In genomic region chr15:90460142-90460824, GRCh38 we compare ENCODE assay signal across 23 cellular contexts.
A peak's percentile ranks its signal among the peaks of the same experiment; 100 is the strongest.
DNase-seq lines count a peak whose midpoint lies in the region; ATAC-seq and TF ChIP-seq lines count a peak whose summit lies in the region.
"Had no signal": no experiment of that assay in that cellular context is flagged by ENCODE, and none has a peak within 500 bp of the region (broad histone marks: within the 10 kb centered on the region; RNA-seq: fewer than 3 reads in every experiment).

No MANE protein-coding gene starts in this region.

- H3K27ac Mint-ChIP-seq in CD8-positive, alpha-beta memory T cell: peak overlapping the region in 4 of 8 donors; percentile 52 to 81 (median 53)
- H3K27ac Mint-ChIP-seq in activated T-helper 17 cell treated with anti-CD3 and anti-CD28 coated beads, Interleukin-2, amount 50 U/mL, for 72 hours: peak overlapping the region; percentile 72
- H3K27ac Mint-ChIP-seq: activated CD4-positive, alpha-beta memory T cell treated with anti-CD3 and anti-CD28 coated beads, Interleukin-2, amount 10 ng/mL, durations not matched to agents 7 days and 5 days; activated naive CD8-positive, alpha-beta T cell treated with anti-CD3 and anti-CD28 coated beads for 36 hours; CD8-positive, alpha-beta T cell had no signal

- ATAC-seq in activated T-helper 17 cell treated with anti-CD3 and anti-CD28 coated beads, Interleukin-2, amount 50 U/mL, for 72 hours (replicated peaks): no peak
- no peak for ATAC-seq in gastrocnemius medialis
- ATAC-seq in GM21576 (IDR thresholded peaks at IDR 0.05; ENCODE audit: unreplicated experiment): no peak
- ATAC-seq: CD8-positive, alpha-beta T cell; HCT116; WTC11 had no signal

- WGBS in esophagus squamous epithelium, 2 donors: 83% methylated on average over 6 of the region's 6 CpGs

- peak overlapping the region; percentile 4 for H3K27ac ChIP-seq in CD8-positive, alpha-beta memory T cell (ENCODE audit: low read depth, low read length)
- H3K27ac ChIP-seq in esophagus squamous epithelium (peak overlapping the region in 3 of 4 donors; percentile 24 to 60 (median 55)), gastrocnemius medialis (peak overlapping the region; percentile 50 to 89 (median 86)), RWPE1 (no peak overlapping the region)
- H3K27ac ChIP-seq: parathyroid adenoma had no signal

- no peaks in the 10 kb centered on the region for H3K27me3 ChIP-seq in CD8-positive, alpha-beta memory T cell (ENCODE audit: insufficient read depth, low read length, poor library complexity, severe bottlenecking)
- H3K27me3 ChIP-seq in esophagus squamous epithelium: no peaks in the 10 kb centered on the region
- no peaks in the 10 kb centered on the region for H3K27me3 ChIP-seq in gastrocnemius medialis
- H3K27me3 ChIP-seq: MG63 had no signal

- no peak overlapping the region for H3K4me3 ChIP-seq in CD8-positive, alpha-beta memory T cell (ENCODE audit: low read length)
- H3K4me3 ChIP-seq in esophagus squamous epithelium (no peak overlapping the region), gastrocnemius medialis (no peak overlapping the region)
- H3K4me3 ChIP-seq: MG63, skin epidermis had no signal

- no peaks in the 10 kb centered on the region for H3K4me1 ChIP-seq in CD8-positive, alpha-beta memory T cell (ENCODE audit: insufficient read depth, low read length)
- H3K4me1 ChIP-seq in esophagus squamous epithelium: peaks cover 0 to 49% (median 9%) of the 10 kb centered on the region in 3 donors
- peaks cover 59 to 64% of the 10 kb centered on the region in 2 donors for H3K4me1 ChIP-seq in gastrocnemius medialis
- H3K4me1 ChIP-seq: parathyroid adenoma had no signal

- in situ Hi-C loops in gastrocnemius medialis (cut with MboI; ENCODE audit: low sequenced_read_pairs in 4 of 4): no loop called here

- CTCF ChIA-PET in CD8-positive, alpha-beta memory T cell (lab: Charles Lee): interaction anchor here (0.6 to 1.3 kb wide), 4 partner anchors 82 to 98 kb away, joined by 3 read pairs; no protein-coding TSS in a partner anchor
- CTCF ChIA-PET in RWPE1 (lab: Yijun Ruan, JAX): interaction anchor here (0.7 to 1.5 kb wide), 4 partner anchors 9 to 1156 kb away, joined by 3 to 8 read pairs (median 3); no protein-coding TSS in a partner anchor

- H3K9me3 Mint-ChIP-seq in CD8-positive, alpha-beta memory T cell: no peaks in the 10 kb centered on the region
- no peaks in the 10 kb centered on the region for H3K9me3 Mint-ChIP-seq in activated T-helper 17 cell treated with anti-CD3 and anti-CD28 coated beads, Interleukin-2, amount 50 U/mL, for 72 hours
- H3K9me3 Mint-ChIP-seq: activated CD4-positive, alpha-beta memory T cell treated with anti-CD3 and anti-CD28 coated beads, Interleukin-2, amount 10 ng/mL, durations not matched to agents 7 days and 5 days; activated naive CD8-positive, alpha-beta T cell treated with anti-CD3 and anti-CD28 coated beads for 36 hours; CD8-positive, alpha-beta T cell; WTC11 had no signal

- no peak overlapping the region for H3K4me3 Mint-ChIP-seq in CD8-positive, alpha-beta memory T cell
- no peak overlapping the region for H3K4me3 Mint-ChIP-seq in activated T-helper 17 cell treated with anti-CD3 and anti-CD28 coated beads, Interleukin-2, amount 50 U/mL, for 72 hours
- H3K4me3 Mint-ChIP-seq: activated CD4-positive, alpha-beta memory T cell treated with anti-CD3 and anti-CD28 coated beads, Interleukin-2, amount 10 ng/mL, durations not matched to agents 7 days and 5 days; activated naive CD8-positive, alpha-beta T cell treated with anti-CD3 and anti-CD28 coated beads for 36 hours; CD8-positive, alpha-beta T cell; WTC11 had no signal

- POLR2A ChIA-PET in CD8-positive, alpha-beta memory T cell (lab: Charles Lee): no interaction called here
- POLR2A ChIA-PET in RWPE1 (lab: Yijun Ruan, JAX; ENCODE audit: low non-redundant PET): interaction anchor here (0.5 kb wide), 1 partner anchor 69 kb away, joined by 3 read pairs; no protein-coding TSS in a partner anchor

- H3K27me3 Mint-ChIP-seq in CD8-positive, alpha-beta memory T cell: no peaks in the 10 kb centered on the region
- H3K27me3 Mint-ChIP-seq in activated T-helper 17 cell treated with anti-CD3 and anti-CD28 coated beads, Interleukin-2, amount 50 U/mL, for 72 hours: no peaks in the 10 kb centered on the region
- H3K27me3 Mint-ChIP-seq: activated CD4-positive, alpha-beta memory T cell treated with anti-CD3 and anti-CD28 coated beads, Interleukin-2, amount 10 ng/mL, durations not matched to agents 7 days and 5 days; activated naive CD8-positive, alpha-beta T cell treated with anti-CD3 and anti-CD28 coated beads for 36 hours had no signal

- TF ChIP-seq POLR2A in esophagus squamous epithelium (IDR thresholded peaks at IDR 0.05): no peak
- no peak for TF ChIP-seq POLR2A in gastrocnemius medialis (IDR thresholded peaks at IDR 0.05)

- H3K4me1 Mint-ChIP-seq in CD8-positive, alpha-beta memory T cell: peaks cover 14 to 29% (median 16%) of the 10 kb centered on the region in 3 donors
- H3K4me1 Mint-ChIP-seq in activated T-helper 17 cell treated with anti-CD3 and anti-CD28 coated beads, Interleukin-2, amount 50 U/mL, for 72 hours: peaks cover 10% of the 10 kb centered on the region

- peaks cover 28% of the 10 kb centered on the region for H3K36me3 ChIP-seq in CD8-positive, alpha-beta memory T cell (ENCODE audit: insufficient read depth, low read length)
- H3K36me3 ChIP-seq in esophagus squamous epithelium (peaks cover 13 to 90% (median 17%) of the 10 kb centered on the region in 3 donors), gastrocnemius medialis (peaks cover 3 to 53% of the 10 kb centered on the region in 2 donors)

- peaks cover 11 to 88% (median 19%) of the 10 kb centered on the region in 3 donors for H3K36me3 Mint-ChIP-seq in CD8-positive, alpha-beta memory T cell
- H3K36me3 Mint-ChIP-seq in activated T-helper 17 cell treated with anti-CD3 and anti-CD28 coated beads, Interleukin-2, amount 50 U/mL, for 72 hours (ENCODE audit: low read depth): peaks cover 97% of the 10 kb centered on the region

- intact Hi-C loops in esophagus squamous epithelium (cut with DNase I): loop anchor here (10.0 kb wide), 1 partner anchor 95 kb away; no protein-coding TSS in a partner anchor
- intact Hi-C loops in gastrocnemius medialis (cut with DNase I; ENCODE audit: low total_unique reads): loop anchor here (5.0 to 10.0 kb wide), 2 partner anchors 98 to 355 kb away; partner anchors contain the start of gene IDH2

- TF ChIP-seq CTCF in esophagus squamous epithelium (IDR thresholded peaks at IDR 0.05) (no peak), gastrocnemius medialis (IDR thresholded peaks at IDR 0.05 in 4 of 5, conservative IDR thresholded peaks at IDR 0.05 in 1 of 5) (no peak), RWPE1 (conservative IDR thresholded peaks at IDR 0.05; ENCODE audit: low read depth) (no peak)

- H3K9me3 ChIP-seq in CD8-positive, alpha-beta memory T cell (ENCODE audit: low read length): no peaks in the 10 kb centered on the region
- H3K9me3 ChIP-seq in esophagus squamous epithelium (no peaks in the 10 kb centered on the region), gastrocnemius medialis (no peaks in the 10 kb centered on the region)
- H3K9me3 ChIP-seq: MG63 had no signal

- DNase-seq in CD8-positive, alpha-beta memory T cell: no peak
- DNase-seq in esophagus squamous epithelium (lab: John Stamatoyannopoulos, UW) (no peak), gastrocnemius medialis (no peak), GM03348 (ENCODE audit: low spot score) (no peak), RWPE1 (ENCODE audit: low spot score) (no peak), OCI-M2 (lab: John Stamatoyannopoulos, UW; ENCODE audit: unreplicated experiment) (no peak)
- DNase-seq: activated CD4-positive, alpha-beta memory T cell treated with anti-CD3 and anti-CD28 coated beads, Interleukin-2, amount 10 ng/mL, durations not matched to agents 7 days and 5 days; activated naive CD8-positive, alpha-beta T cell treated with anti-CD3 and anti-CD28 coated beads for 36 hours; CD8-positive, alpha-beta T cell; DMS53; mammary epithelial cell; MG63; NCI-H1436; NCI-H2171 treated with DMSO at 0.1 percent for 48 hours; NCI-H748 treated with DMSO at 0.1 percent for 48 hours; OCI-M1; stimulated activated CD4-positive, alpha-beta T cell treated with anti-CD3 and anti-CD28 coated beads, Interleukin-4, amount 100 ng/mL, for 24 hours had no signal
